ENCODE assay signal across 29 cellular contexts in the genomic region with DNA sequence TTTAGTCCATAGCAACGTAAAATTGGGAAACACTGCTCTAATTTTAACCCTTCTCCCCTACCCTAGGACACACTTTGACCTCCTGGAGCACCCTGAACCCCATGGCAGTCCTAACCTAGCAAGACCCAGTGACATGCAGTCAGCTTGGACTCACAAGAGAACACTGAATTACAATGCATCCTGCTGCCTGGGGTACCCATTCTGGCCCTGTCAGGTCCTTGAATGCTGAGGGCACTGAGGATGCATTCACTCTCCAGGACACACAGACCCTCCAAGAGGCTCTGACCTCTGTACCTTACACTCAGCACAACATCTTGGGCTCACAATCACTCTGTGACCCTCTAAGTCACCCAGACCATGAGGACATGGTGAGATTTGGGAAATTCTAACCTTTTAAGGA. TPM values are rescaled to one million over a fixed set of nuclear protein-coding genes. Genes with fewer than 3 reads are reported as not detected.
"Had no signal": no experiment of that assay in that cellular context is flagged by ENCODE, and none has a peak within 500 bp of the region (broad histone marks: within the 10 kb centered on the region; RNA-seq: fewer than 3 reads in every experiment).

No MANE protein-coding gene starts in this region.

- H3K4me1 ChIP-seq: esophagus squamous epithelium, gastroesophageal sphincter, sigmoid colon, suprapubic skin, thyroid gland, upper lobe of right lung, vagina had no signal

- FAIRE-seq: endometrium had no signal

- H3K4me3 ChIP-seq: dorsolateral prefrontal cortex, esophagus squamous epithelium, gastroesophageal sphincter, sigmoid colon, skin epidermis, suprapubic skin, thyroid gland, upper lobe of right lung, vagina had no signal

- ATAC-seq: gastroesophageal sphincter, left colon, upper lobe of right lung had no signal

- H3K27me3 ChIP-seq: thyroid gland, vagina had no signal

- H3K36me3 ChIP-seq: esophagus squamous epithelium, gastroesophageal sphincter, neutrophil, sigmoid colon, suprapubic skin, thyroid gland, upper lobe of right lung, vagina had no signal

- H3K27ac ChIP-seq: dorsolateral prefrontal cortex, epithelial cell of prostate, esophagus squamous epithelium, gastroesophageal sphincter, neutrophil, sigmoid colon, skin epidermis, suprapubic skin, thyroid gland, upper lobe of right lung, vagina had no signal

- H3K9me3 ChIP-seq: esophagus squamous epithelium, gastroesophageal sphincter, neutrophil, sigmoid colon, suprapubic skin, thyroid gland, upper lobe of right lung, vagina had no signal

- DNase-seq: cortex of kidney; dorsolateral prefrontal cortex; effector memory CD4-positive, alpha-beta T cell; esophagus squamous epithelium; foreskin fibroblast; glutamatergic neuron; left colon; mesendoderm; naive B cell; sigmoid colon; stimulated activated CD4-positive, alpha-beta T cell treated with anti-CD3 and anti-CD28 coated beads, Interleukin-2, amount 100 ng/mL, for 24 hours; stimulated activated CD4-positive, alpha-beta T cell treated with anti-CD3 and anti-CD28 coated beads, Interleukin-4, amount 100 ng/mL, for 4 hours; stimulated activated naive CD4-positive, alpha-beta T cell; thyroid gland; upper lobe of right lung had no signal

RNA-seq across cellular contexts. Expression of gene PROP1, which starts 1.8 kb away (rescaled TPM):
- total RNA-seq: chondrocyte, esophagus squamous epithelium, gastroesophageal sphincter, kidney epithelial cell, left colon, liver, lung microvascular endothelial cell, osteocyte, pulmonary artery endothelial cell, sigmoid colon, suprapubic skin, thyroid gland, upper lobe of right lung, vagina had no signal
- polyA plus RNA-seq: liver, neural cell, sigmoid colon had no signal
